ENCODE assay signal across 24 cellular contexts in genomic region chr5:152683205-152683604, GRCh38.
"Had no signal": no experiment of that assay in that cellular context is flagged by ENCODE, and none has a peak within 500 bp of the region (broad histone marks: within the 10 kb centered on the region; RNA-seq: fewer than 3 reads in every experiment).

No MANE protein-coding gene starts in this region.

- DNase-seq: colonic mucosa; cortex of kidney; dermis blood vessel endothelial cell; dorsolateral prefrontal cortex; effector CD4-positive, alpha-beta T cell; effector CD8-positive, alpha-beta T cell; effector memory CD4-positive, alpha-beta T cell; effector memory CD8-positive, alpha-beta T cell; endodermal cell; erythroblast; esophagus squamous epithelium; foreskin fibroblast; foreskin keratinocyte; foreskin melanocyte; gastrocnemius medialis; glutamatergic neuron; head of caudate nucleus; heart left ventricle had no signal

- H3K27ac Mint-ChIP-seq: dendritic cell treated with granulocyte-macrophage colony-stimulating factor and Interleukin-4, amounts not matched to agents 40 ng/mL and 50 ng/mL, for 4 days; effector memory CD8-positive, alpha-beta T cell; endodermal cell had no signal

- H3K9me3 ChIP-seq: colonic mucosa, esophagus muscularis mucosa, esophagus squamous epithelium, gastrocnemius medialis had no signal

- H3K4me3 ChIP-seq: colonic mucosa, coronary artery, dorsolateral prefrontal cortex, esophagus muscularis mucosa, esophagus squamous epithelium, gastrocnemius medialis, gastroesophageal sphincter, heart left ventricle had no signal

- H3K27ac ChIP-seq: colonic mucosa, coronary artery, dorsolateral prefrontal cortex, epithelial cell of prostate, esophagus muscularis mucosa, esophagus squamous epithelium, foreskin keratinocyte, gastrocnemius medialis, gastroesophageal sphincter, heart left ventricle had no signal

- H3K4me1 ChIP-seq: colonic mucosa, esophagus muscularis mucosa, gastrocnemius medialis, gastroesophageal sphincter had no signal

- H3K27me3 Mint-ChIP-seq: dendritic cell treated with granulocyte-macrophage colony-stimulating factor and Interleukin-4, amounts not matched to agents 40 ng/mL and 50 ng/mL, for 4 days; effector memory CD8-positive, alpha-beta T cell had no signal

- H3K27me3 ChIP-seq: colonic mucosa, dorsolateral prefrontal cortex, esophagus muscularis mucosa, esophagus squamous epithelium, foreskin keratinocyte, gastrocnemius medialis, gastroesophageal sphincter, heart left ventricle had no signal

- H3K4me3 Mint-ChIP-seq: dendritic cell treated with granulocyte-macrophage colony-stimulating factor and Interleukin-4, amounts not matched to agents 40 ng/mL and 50 ng/mL, for 4 days; effector memory CD8-positive, alpha-beta T cell; endodermal cell had no signal

- ATAC-seq: effector memory CD8-positive, alpha-beta T cell; esophagus mucosa; foreskin keratinocyte; gastrocnemius medialis; gastroesophageal sphincter had no signal

- H3K36me3 ChIP-seq: colonic mucosa, esophagus muscularis mucosa, esophagus squamous epithelium, gastrocnemius medialis, gastroesophageal sphincter, heart left ventricle had no signal

- H3K4me1 Mint-ChIP-seq: endodermal cell had no signal
